In genomic region chr2:168310580-168310979, GRCh38 we compare ENCODE assay signal across 25 cellular contexts.
"Had no signal": no experiment of that assay in that cellular context is flagged by ENCODE, and none has a peak within 500 bp of the region (broad histone marks: within the 10 kb centered on the region; RNA-seq: fewer than 3 reads in every experiment).

No MANE protein-coding gene starts in this region.

- H3K27ac Mint-ChIP-seq: effector memory CD8-positive, alpha-beta T cell; naive thymus-derived CD8-positive, alpha-beta T cell; nephron progenitor cell; stimulated activated effector memory CD8-positive, alpha-beta T cell treated with anti-CD3 and anti-CD28 coated beads, Interleukin-12 subunit alpha, Interleukin-12 subunit beta, amount 100 ng/mL, for 72 hours; type B pancreatic cell had no signal

- ATAC-seq: effector memory CD8-positive, alpha-beta T cell; gastroesophageal sphincter; left lung; naive thymus-derived CD8-positive, alpha-beta T cell; psoas muscle; stimulated activated effector memory CD8-positive, alpha-beta T cell treated with anti-CD3 and anti-CD28 coated beads, Interleukin-12 subunit alpha, Interleukin-12 subunit beta, amount 100 ng/mL, for 72 hours had no signal

- H3K36me3 Mint-ChIP-seq: stimulated activated effector memory CD8-positive, alpha-beta T cell treated with anti-CD3 and anti-CD28 coated beads, Interleukin-12 subunit alpha, Interleukin-12 subunit beta, amount 100 ng/mL, for 72 hours; type B pancreatic cell had no signal

- H3K27me3 ChIP-seq: gastroesophageal sphincter, heart right ventricle, left lung, ovary, sigmoid colon, stomach, testis, tibial artery had no signal

- H3K4me1 Mint-ChIP-seq: naive thymus-derived CD8-positive, alpha-beta T cell; stimulated activated effector memory CD8-positive, alpha-beta T cell treated with anti-CD3 and anti-CD28 coated beads, Interleukin-12 subunit alpha, Interleukin-12 subunit beta, amount 100 ng/mL, for 72 hours had no signal

- H3K27me3 Mint-ChIP-seq: type B pancreatic cell had no signal

- H3K4me3 ChIP-seq: gastroesophageal sphincter, heart right ventricle, left lung, ovary, psoas muscle, sigmoid colon, stomach, testis, tibial artery had no signal

- H3K9me3 ChIP-seq: ovary, testis had no signal

- H3K36me3 ChIP-seq: gastroesophageal sphincter, heart right ventricle, left lung, ovary, sigmoid colon, stomach, tibial artery had no signal

- H3K27ac ChIP-seq: heart right ventricle, left lung, psoas muscle, stomach, testis, tibial artery had no signal

- H3K4me1 ChIP-seq: left lung, psoas muscle, testis had no signal

- DNase-seq: cortex of kidney; effector memory CD8-positive, alpha-beta T cell; heart right ventricle; hippocampal formation; left cardiac atrium; left lung; mesendoderm; midbrain; naive thymus-derived CD8-positive, alpha-beta T cell; nucleus accumbens; posterior cingulate gyrus; psoas muscle; right cardiac atrium; sigmoid colon; stimulated activated CD4-positive, alpha-beta T cell treated with anti-CD3 and anti-CD28 coated beads, Interleukin-2, amount 100 ng/mL, for 24 hours; stimulated activated CD4-positive, alpha-beta T cell treated with anti-CD3 and anti-CD28 coated beads, Interleukin-4, amount 100 ng/mL, for 24 hours; stimulated activated naive CD4-positive, alpha-beta T cell treated with Interleukin-2 at 50 U/mL for 16 hours; stomach; testis; tibial artery had no signal

- H3K4me3 Mint-ChIP-seq: effector memory CD8-positive, alpha-beta T cell; naive thymus-derived CD8-positive, alpha-beta T cell; nephron progenitor cell; stimulated activated effector memory CD8-positive, alpha-beta T cell treated with anti-CD3 and anti-CD28 coated beads, Interleukin-12 subunit alpha, Interleukin-12 subunit beta, amount 100 ng/mL, for 72 hours; type B pancreatic cell had no signal
